19 cellular contexts compared by ENCODE assay signal in the genomic region with DNA sequence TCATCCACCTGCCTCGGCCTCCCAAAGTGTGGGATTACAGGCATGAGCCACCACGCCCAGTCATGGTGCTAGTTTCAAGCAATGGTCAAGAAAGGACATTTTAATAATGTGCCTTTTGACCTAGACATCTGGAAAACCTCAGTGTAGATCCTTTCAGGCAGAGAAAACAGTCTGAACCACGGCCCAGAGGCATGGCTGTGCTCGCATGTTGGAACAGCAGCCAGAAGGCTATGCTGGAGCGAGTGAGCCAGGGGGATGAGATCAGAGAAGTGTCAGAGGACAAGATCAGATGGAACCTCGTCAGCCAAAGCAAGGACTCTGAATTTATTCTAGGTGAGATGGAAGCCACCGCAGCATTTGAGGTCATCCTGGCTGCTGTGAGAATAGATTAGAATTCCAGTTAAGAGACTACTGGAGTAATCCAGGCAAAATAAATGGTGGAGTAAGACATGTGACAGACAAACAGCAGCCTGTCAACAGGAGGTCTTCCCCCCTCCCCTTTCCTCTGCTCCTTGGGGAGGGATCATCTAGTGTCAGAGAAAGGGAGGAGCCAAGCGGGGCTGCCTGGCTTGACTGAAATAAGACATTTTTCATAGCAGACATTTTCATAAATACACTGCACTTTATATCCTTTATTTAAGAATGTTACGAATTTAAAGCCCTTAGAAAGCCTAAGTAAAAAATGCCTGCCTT. TPM values are rescaled to one million over a fixed set of nuclear protein-coding genes. Genes with fewer than 3 reads are reported as not detected.
DNase-seq lines count a peak whose midpoint lies in the region; ATAC-seq and TF ChIP-seq lines count a peak whose summit lies in the region.
"Had no signal": no experiment of that assay in that cellular context is flagged by ENCODE, and none has a peak within 500 bp of the region (broad histone marks: within the 10 kb centered on the region; RNA-seq: fewer than 3 reads in every experiment).

No MANE protein-coding gene starts in this region.

- peaks cover 16% of the 10 kb centered on the region for H3K36me3 Mint-ChIP-seq in activated T-cell treated with anti-CD3 and anti-CD28 coated beads, Interleukin-2, amount 50 U/mL, for 4 hours (ENCODE audit: insufficient read depth)
- H3K36me3 Mint-ChIP-seq in endothelial cell (ENCODE audit: low read depth, unreplicated experiment), result peaks cover 3% of the 10 kb centered on the region

- no peak overlapping the region for H3K27ac Mint-ChIP-seq in endothelial cell (ENCODE audit: unreplicated experiment)

- TF ChIP-seq CTCF in heart right ventricle (IDR thresholded peaks at IDR 0.05) (no peak), endothelial cell (IDR thresholded peaks at IDR 0.05; ENCODE audit: unreplicated experiment) (no peak)

- peaks cover 24% of the 10 kb centered on the region for H3K4me1 ChIP-seq in adipocyte (ENCODE audit: control insufficient read depth, insufficient read depth, low read length)
- H3K4me1 ChIP-seq in heart right ventricle, result peaks cover 0 to 49% (median 18%) of the 10 kb centered on the region in 9 donors

- intact Hi-C loops in heart right ventricle (cut with DNase I), result no loop called here
- intact Hi-C loops in posterior vena cava (cut with DNase I), result no loop called here

- H3K4me3 ChIP-seq in adipocyte (ENCODE audit: low read length), result peak overlapping the region; percentile 31
- H3K4me3 ChIP-seq in heart right ventricle, result no peak overlapping the region
- H3K4me3 ChIP-seq: lung, stomach had no signal

- peak overlapping the region in 7 of 10 donors; percentile 5 to 67 (median 50) for H3K27ac ChIP-seq in heart right ventricle

- WGBS in heart right ventricle, 2 donors, result 59 to 69% methylated on average over 9 of the region's 9 CpGs

- ATAC-seq in heart right ventricle, result peak; percentile 77 to 89 (median 82)
- no peak for ATAC-seq in activated T-cell treated with anti-CD3 and anti-CD28 coated beads, Interleukin-2, amount 50 U/mL, for 4 hours
- ATAC-seq: naive thymus-derived CD8-positive, alpha-beta T cell had no signal

- H3K27me3 ChIP-seq in adipocyte (replicated peaks; ENCODE audit: control insufficient read depth, insufficient read depth, low read length) (no peaks in the 10 kb centered on the region), heart right ventricle (no peaks in the 10 kb centered on the region)
- H3K27me3 ChIP-seq: stomach had no signal

- no peaks in the 10 kb centered on the region for H3K4me1 Mint-ChIP-seq in activated T-cell treated with anti-CD3 and anti-CD28 coated beads, Interleukin-2, amount 50 U/mL, for 4 hours (ENCODE audit: low read depth)
- peaks cover 49% of the 10 kb centered on the region for H3K4me1 Mint-ChIP-seq in endothelial cell (ENCODE audit: unreplicated experiment)

- H3K9ac ChIP-seq in adipocyte (ENCODE audit: low read length), result peak overlapping the region; percentile 46

- H3K36me3 ChIP-seq in adipocyte (ENCODE audit: control insufficient read depth, insufficient read depth, low read length, severe bottlenecking), result peaks cover 22% of the 10 kb centered on the region
- peaks cover 0 to 33% (median 4%) of the 10 kb centered on the region in 9 donors for H3K36me3 ChIP-seq in heart right ventricle

- no peaks in the 10 kb centered on the region for H3K9me3 Mint-ChIP-seq in activated T-cell treated with anti-CD3 and anti-CD28 coated beads, Interleukin-2, amount 50 U/mL, for 4 hours
- no peaks in the 10 kb centered on the region for H3K9me3 Mint-ChIP-seq in endothelial cell (ENCODE audit: unreplicated experiment)
- H3K9me3 Mint-ChIP-seq: naive thymus-derived CD8-positive, alpha-beta T cell had no signal

- H3K9me3 ChIP-seq in adipocyte (ENCODE audit: control insufficient read depth, low read length) (no peaks in the 10 kb centered on the region), heart right ventricle (no peaks in the 10 kb centered on the region)
- H3K9me3 ChIP-seq: stomach had no signal

- H3K27me3 Mint-ChIP-seq in activated T-cell treated with anti-CD3 and anti-CD28 coated beads, Interleukin-2, amount 50 U/mL, for 4 hours (ENCODE audit: low read depth), result no peaks in the 10 kb centered on the region
- H3K27me3 Mint-ChIP-seq in endothelial cell (ENCODE audit: unreplicated experiment), result peaks cover 4% of the 10 kb centered on the region
- H3K27me3 Mint-ChIP-seq: naive thymus-derived CD8-positive, alpha-beta T cell had no signal

- H3K4me3 Mint-ChIP-seq in activated T-cell treated with anti-CD3 and anti-CD28 coated beads, Interleukin-2, amount 50 U/mL, for 4 hours, result no peak overlapping the region
- H3K4me3 Mint-ChIP-seq in endothelial cell (ENCODE audit: unreplicated experiment), result no peak overlapping the region
- H3K4me3 Mint-ChIP-seq: naive thymus-derived CD8-positive, alpha-beta T cell had no signal

- DNase-seq in AG20443 (ENCODE audit: low spot score) (peak; percentile 35), adipocyte (ENCODE audit: low read depth) (no peak), heart right ventricle (peak; percentile 39 to 60), posterior vena cava (ENCODE audit: low spot score) (peak; percentile 88), endothelial cell (ENCODE audit: low spot score) (no peak), NCI-H2196 treated with DMSO at 0.1 percent for 48 hours (lab: John Stamatoyannopoulos, UW; ENCODE audit: unreplicated experiment) (no peak), DMS79 (lab: John Stamatoyannopoulos, UW) (no peak)
- no peak for DNase-seq in activated T-cell treated with anti-CD3 and anti-CD28 coated beads, Interleukin-2, amount 50 U/mL, for 4 hours
- DNase-seq: activated CD4-positive, CD25-positive, alpha-beta regulatory T cell treated with anti-CD3 and anti-CD28 coated beads, Interleukin-2, amount 50 U/mL, for 72 hours; Calu3; GF-D8; naive thymus-derived CD8-positive, alpha-beta T cell; NCI-H1105; NCI-H226; SHP77; stomach; T-helper 2 cell had no signal

RNA-seq across cellular contexts. Expression of gene ACKR4, which starts 40.5 kb away (rescaled TPM):
- total RNA-seq in heart right ventricle (1 to 10 TPM in 8 of 10 donors, under 1 TPM in 2; 0.47 to 3.4 (median 2.0) TPM), posterior vena cava (1 to 10 TPM; 5.8 to 7.6 TPM), endothelial cell (ENCODE audit: unreplicated experiment) (not detected)
- 1 to 10 TPM in 1 of 2 donors, under 1 TPM in 1; 0.78 to 3.6 TPM for polyA plus RNA-seq in heart right ventricle
- not detected for total RNA-seq in activated T-cell treated with anti-CD3 and anti-CD28 coated beads, Interleukin-2, amount 50 U/mL, for 4 hours
- total RNA-seq: H1 had no signal
- polyA plus RNA-seq: H1 had no signal

Comparison
In these comparisons a context has a peak if more than half of its experiments do, and no peak if none do; other contexts are left out.
1. DNase-seq: peak in AG20443 (single experiment), heart right ventricle (2 of 2) and posterior vena cava (single experiment); none in adipocyte (single experiment), activated T-cell treated with anti-CD3 and anti-CD28 coated beads, Interleukin-2, amount 50 U/mL, for 4 hours (single experiment), endothelial cell (single experiment), NCI-H2196 treated with DMSO at 0.1 percent for 48 hours (single experiment) and DMS79 (single experiment).
2. ATAC-seq: peak in heart right ventricle (8 of 8); none in activated T-cell treated with anti-CD3 and anti-CD28 coated beads, Interleukin-2, amount 50 U/mL, for 4 hours (0 of 2).